In the genomic region with DNA sequence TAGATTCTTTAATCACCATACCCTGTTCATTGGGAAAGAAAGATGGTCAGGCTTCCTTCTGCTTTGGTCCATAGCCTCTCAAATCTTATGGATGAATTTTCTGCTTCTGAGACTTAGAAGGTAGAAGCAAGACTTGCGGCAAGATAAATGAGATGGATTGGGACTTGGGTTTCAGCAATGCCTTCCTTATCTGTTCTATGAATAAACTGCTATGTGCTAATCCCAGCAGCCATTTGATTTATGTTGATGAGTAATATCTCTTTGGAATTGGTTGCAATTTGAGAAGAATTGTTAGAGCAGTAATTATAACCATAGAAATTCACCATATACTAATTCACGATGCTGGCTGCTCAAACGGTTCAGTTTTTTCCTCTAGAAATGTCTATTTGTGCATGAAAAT, we compare ENCODE assay signal across 19 cellular contexts. TPM values are rescaled to one million over a fixed set of nuclear protein-coding genes. Genes with fewer than 3 reads are reported as not detected.
A peak's percentile ranks its signal among the peaks of the same experiment; 100 is the strongest.
DNase-seq lines count a peak whose midpoint lies in the region; ATAC-seq and TF ChIP-seq lines count a peak whose summit lies in the region.
"Had no signal": no experiment of that assay in that cellular context is flagged by ENCODE, and none has a peak within 500 bp of the region (broad histone marks: within the 10 kb centered on the region; RNA-seq: fewer than 3 reads in every experiment).

No MANE protein-coding gene starts in this region.

- no peak overlapping the region for H4K91ac ChIP-seq in mesenchymal stem cell (ENCODE audit: low read length)

- H3K27ac ChIP-seq in HEK293 (ENCODE audit: extremely low read depth, low read depth, low read length) (no peak overlapping the region), mesenchymal stem cell (ENCODE audit: low read length, poor library complexity, severe bottlenecking) (no peak overlapping the region), skeletal muscle tissue (ENCODE audit: low read depth, low read length) (peak overlapping the region; percentile 37), breast epithelium (no peak overlapping the region)
- H3K27ac ChIP-seq: BLaER1 treated with 17β-estradiol and CSF1 and Interleukin-3, amounts not matched to agents 10 nM and 100 nM; HL-60 had no signal

- H3K27me3 ChIP-seq in mesenchymal stem cell (ENCODE audit: control insufficient read depth in 1 of 2, insufficient read depth in 1 of 2, low read length in 2 of 2), result no peaks in the 10 kb centered on the region
- H3K27me3 ChIP-seq in skeletal muscle tissue (ENCODE audit: control insufficient read depth in 3 of 3, insufficient read depth in 3 of 3, low read length in 3 of 3), result no peaks in the 10 kb centered on the region
- no peaks in the 10 kb centered on the region for H3K27me3 ChIP-seq in breast epithelium
- H3K27me3 ChIP-seq: BLaER1 treated with 17β-estradiol and CSF1 and Interleukin-3, amounts not matched to agents 10 nM and 100 nM; MG63 had no signal

- CTCF ChIA-PET in HEK293 (lab: Yijun Ruan, JAX), result no interaction called here

- H3K4me1 ChIP-seq in HEK293 (ENCODE audit: control insufficient read depth, insufficient read depth, low read length) (peaks cover 8% of the 10 kb centered on the region; the same call in 1 of the 2 replicates), mesenchymal stem cell (ENCODE audit: control insufficient read depth, insufficient read depth, low read depth, low read length) (no peaks in the 10 kb centered on the region), skeletal muscle tissue (ENCODE audit: control insufficient read depth in 3 of 3, insufficient read depth in 3 of 3, low read length in 3 of 3) (peaks cover 13 to 22% (median 17%) of the 10 kb centered on the region in 3 donors), breast epithelium (no peaks in the 10 kb centered on the region)
- H3K4me1 ChIP-seq: HAP-1 had no signal

- H2AFZ ChIP-seq in mesenchymal stem cell (ENCODE audit: low read depth, low read length), result no peak overlapping the region

- no peak overlapping the region for H3K4me2 ChIP-seq in mesenchymal stem cell (ENCODE audit: low read length, poor library complexity, severe bottlenecking)
- H3K4me2 ChIP-seq: BLaER1 treated with 17β-estradiol and CSF1 and Interleukin-3, amounts not matched to agents 10 nM and 100 nM had no signal

- TF ChIP-seq CTCF in HEK293 (tag by site-specific recombination; IDR thresholded peaks at IDR 0.05) (no peak), choroid plexus epithelial cell (conservative IDR thresholded peaks at IDR 0.05; ENCODE audit: low read depth, low read length) (no peak), breast epithelium (IDR thresholded peaks at IDR 0.05) (no peak)

- peak overlapping the region in 1 of 2 experiments; percentile 52 for H3K18ac ChIP-seq in mesenchymal stem cell (ENCODE audit: low read depth in 1 of 2, low read length in 2 of 2)

- H3K23ac ChIP-seq in mesenchymal stem cell (ENCODE audit: low read length in 2 of 2), result no peak overlapping the region

- H3K4ac ChIP-seq in mesenchymal stem cell (ENCODE audit: low read depth in 1 of 2, low read length in 2 of 2), result no peak overlapping the region

- POLR2A ChIA-PET in HEK293 (lab: Yijun Ruan, JAX), result no interaction called here

- no peaks in the 10 kb centered on the region for H3K79me1 ChIP-seq in mesenchymal stem cell (replicated peaks; ENCODE audit: low read length, poor library complexity, severe bottlenecking)

- H4K8ac ChIP-seq in mesenchymal stem cell (ENCODE audit: low read length), result no peak overlapping the region

- no peak overlapping the region for H3K14ac ChIP-seq in mesenchymal stem cell (ENCODE audit: low read length in 2 of 2)

- H2BK120ac ChIP-seq in mesenchymal stem cell (ENCODE audit: low read depth, low read length), result no peak overlapping the region

- no peak overlapping the region for H2BK12ac ChIP-seq in mesenchymal stem cell (ENCODE audit: low read length in 2 of 2)

- no peak for ATAC-seq in GM19463 (IDR thresholded peaks at IDR 0.05; ENCODE audit: unreplicated experiment)
- ATAC-seq: Right ventricle myocardium inferior had no signal

- 94% methylated on average over 3 of the region's 3 CpGs for WGBS in mesenchymal stem cell

- H3K9ac ChIP-seq in mesenchymal stem cell (ENCODE audit: low read length) (no peak overlapping the region), skeletal muscle tissue (ENCODE audit: low read depth in 1 of 3, low read length in 3 of 3) (no peak overlapping the region)
- H3K9ac ChIP-seq: BLaER1 treated with 17β-estradiol and CSF1 and Interleukin-3, amounts not matched to agents 10 nM and 100 nM had no signal

- no peaks in the 10 kb centered on the region for H3K36me3 ChIP-seq in HEK293 (ENCODE audit: control insufficient read depth in 2 of 2, insufficient read depth in 1 of 2, low read length in 2 of 2)
- no peaks in the 10 kb centered on the region for H3K36me3 ChIP-seq in mesenchymal stem cell (ENCODE audit: control insufficient read depth in 1 of 2, insufficient read depth in 2 of 2, low read depth in 1 of 2, low read length in 2 of 2)
- H3K36me3 ChIP-seq in skeletal muscle tissue (ENCODE audit: control insufficient read depth in 3 of 3, insufficient read depth in 3 of 3, low read length in 3 of 3), result peaks cover 19 to 47% (median 37%) of the 10 kb centered on the region in 3 donors
- no peaks in the 10 kb centered on the region for H3K36me3 ChIP-seq in breast epithelium
- H3K36me3 ChIP-seq: HAP-1, MG63 had no signal

- H2BK5ac ChIP-seq in mesenchymal stem cell (ENCODE audit: low read depth, low read length, poor library complexity, severe bottlenecking), result no peak overlapping the region

- no peak overlapping the region for H2AK5ac ChIP-seq in mesenchymal stem cell (ENCODE audit: low read length, severe bottlenecking)

- intact Hi-C loops in breast epithelium (cut with DNase I; ENCODE audit: low total_unique reads), result no loop called here

- no peak overlapping the region for H2BK15ac ChIP-seq in mesenchymal stem cell (ENCODE audit: low read depth, poor library complexity, severe bottlenecking)

- no peaks in the 10 kb centered on the region for H3K9me3 ChIP-seq in HEK293 (ENCODE audit: control insufficient read depth, insufficient read depth, low read depth, low read length)
- no peaks in the 10 kb centered on the region for H3K9me3 ChIP-seq in mesenchymal stem cell (ENCODE audit: control insufficient read depth, low read length)
- no peaks in the 10 kb centered on the region for H3K9me3 ChIP-seq in skeletal muscle tissue (ENCODE audit: control insufficient read depth in 3 of 3, low read length in 3 of 3)
- H3K9me3 ChIP-seq in breast epithelium, result no peaks in the 10 kb centered on the region
- H3K9me3 ChIP-seq: HAP-1, MG63 had no signal

- no peak for TF ChIP-seq POLR2A in breast epithelium (IDR thresholded peaks at IDR 0.05)

- DNase-seq in choroid plexus epithelial cell (ENCODE audit: low read depth), result peak; percentile 19
- DNase-seq in mesenchymal stem cell, result peak; percentile 69
- DNase-seq in HT-29 (ENCODE audit: low spot score), result no peak
- no peak for DNase-seq in breast epithelium (ENCODE audit: low spot score in 2 of 2)
- DNase-seq: CD8-positive, alpha-beta memory T cell; DMS53; Kasumi-1; MG63; NCI-H1048; NCI-H146; NCI-H2029 treated with DMSO at 0.1 percent for 48 hours; NCI-H2171 had no signal

- no peak overlapping the region for H3K4me3 ChIP-seq in HEK293 (ENCODE audit: low read depth, low read length)
- no peak overlapping the region for H3K4me3 ChIP-seq in choroid plexus epithelial cell (ENCODE audit: low read depth, low read length)
- H3K4me3 ChIP-seq in mesenchymal stem cell (ENCODE audit: insufficient read depth in 1 of 2, low read depth in 1 of 2, low read length in 2 of 2), result no peak overlapping the region
- H3K4me3 ChIP-seq in skeletal muscle tissue (ENCODE audit: low read length in 3 of 3), result no peak overlapping the region
- H3K4me3 ChIP-seq in breast epithelium, result no peak overlapping the region
- H3K4me3 ChIP-seq: BLaER1 treated with 17β-estradiol and CSF1 and Interleukin-3, amounts not matched to agents 10 nM and 100 nM; HAP-1; MG63 had no signal

TF ChIP-seq in HEK293, 187 proteins besides CTCF, POLR2A, EP300 and RAD21:
- no peak for TF ChIP-seq ZNF221 (tag by site-specific recombination; IDR thresholded peaks at IDR 0.05; ENCODE audit: borderline replicate concordance)
- 0 out of 2 replicates have a peak, but pooled peaks have one; percentile 31 for TF ChIP-seq SP7 (tag by site-specific recombination; IDR thresholded peaks at IDR 0.05)
- peak; percentile 53; the same call in 1 of the 2 replicates for TF ChIP-seq ZNF664 (tag by site-specific recombination; IDR thresholded peaks at IDR 0.05)
- no peak for TF ChIP-seq KLF10 (tag by site-specific recombination; IDR thresholded peaks at IDR 0.05)
- no peak for TF ChIP-seq ZNF211 (tag by site-specific recombination; IDR thresholded peaks at IDR 0.05; ENCODE audit: low read depth)
- TF ChIP-seq YY1 (tag by site-specific recombination; IDR thresholded peaks at IDR 0.05), result no peak
- TF ChIP-seq, protein P1, sequence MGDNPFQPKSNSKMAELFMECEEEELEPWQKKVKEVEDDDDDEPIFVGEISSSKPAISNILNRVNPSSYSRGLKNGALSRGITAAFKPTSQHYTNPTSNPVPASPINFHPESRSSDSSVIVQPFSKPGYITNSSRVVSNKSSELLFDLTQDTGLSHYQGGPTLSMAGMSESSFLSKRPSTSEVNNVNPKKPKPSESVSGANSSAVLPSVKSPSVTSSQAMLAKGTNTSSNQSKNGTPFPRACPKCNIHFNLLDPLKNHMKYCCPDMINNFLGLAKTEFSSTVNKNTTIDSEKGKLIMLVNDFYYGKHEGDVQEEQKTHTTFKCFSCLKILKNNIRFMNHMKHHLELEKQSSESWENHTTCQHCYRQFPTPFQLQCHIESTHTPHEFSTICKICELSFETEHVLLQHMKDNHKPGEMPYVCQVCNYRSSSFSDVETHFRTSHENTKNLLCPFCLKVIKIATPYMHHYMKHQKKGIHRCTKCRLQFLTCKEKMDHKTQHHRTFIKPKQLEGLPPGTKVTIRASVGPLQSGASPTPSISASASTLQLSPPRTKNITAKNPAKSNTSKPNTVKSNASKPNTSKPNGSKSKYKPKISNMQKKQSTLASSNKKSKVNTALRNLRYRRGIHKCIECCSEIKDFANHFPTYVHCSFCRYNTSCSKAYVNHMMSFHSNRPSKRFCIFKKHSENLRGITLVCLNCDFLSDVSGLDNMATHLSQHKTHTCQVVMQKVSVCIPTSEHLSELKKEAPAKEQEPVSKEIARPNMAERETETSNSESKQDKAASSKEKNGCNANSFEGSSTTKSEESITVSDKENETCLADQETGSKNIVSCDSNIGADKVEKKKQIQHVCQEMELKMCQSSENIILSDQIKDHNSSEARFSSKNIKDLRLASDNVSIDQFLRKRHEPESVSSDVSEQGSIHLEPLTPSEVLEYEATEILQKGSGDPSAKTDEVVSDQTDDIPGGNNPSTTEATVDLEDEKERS (tag by site-specific recombination; IDR thresholded peaks at IDR 0.05), result no peak
- no peak for TF ChIP-seq ZNF302 (tag by site-specific recombination; IDR thresholded peaks at IDR 0.05; ENCODE audit: low read depth)
- TF ChIP-seq ZFP3 (tag by site-specific recombination; IDR thresholded peaks at IDR 0.05; ENCODE audit: low read depth), result no peak

RNA-seq across cellular contexts. Expression of gene TXLNB, which starts 48.3 kb away (rescaled TPM):
- 0.55 TPM for polyA plus RNA-seq in mesenchymal stem cell (2013, experiment 1 of 2)
- 0.67 TPM for polyA plus RNA-seq in mesenchymal stem cell (2013, experiment 2 of 2)
- 60.0 TPM for total RNA-seq in skeletal muscle tissue
- not detected in 2 replicates for total RNA-seq in HT-29 (2014; rRNA removed; shearing (Covaris generic))
- total RNA-seq in breast epithelium, result 1 to 10 TPM in 2 of 3 donors, under 1 TPM in 1; 0.96 to 2.9 (median 2.5) TPM

Comparison
In these comparisons a context has a peak if more than half of its experiments do, and no peak if none do; other contexts are left out.
1. DNase-seq: peak in choroid plexus epithelial cell (single experiment) and mesenchymal stem cell (single experiment); none in HT-29 (single experiment) and breast epithelium (0 of 2).
2. RNA of gene TXLNB, which starts 48.3 kb away (total RNA-seq): 60.0 TPM in skeletal muscle tissue (single experiment); 0.96 to 2.9 TPM in breast epithelium and not detected in HT-29; every median in the first group is over 10 times any median in the second.